16 cellular contexts compared by ENCODE assay signal in genomic region chr2:40095003-40095402, GRCh38.
A peak's percentile ranks its signal among the peaks of the same experiment; 100 is the strongest.
DNase-seq lines count a peak whose midpoint lies in the region; ATAC-seq, FAIRE-seq and TF ChIP-seq lines count a peak whose summit lies in the region.
"Had no signal": no experiment of that assay in that cellular context is flagged by ENCODE, and none has a peak within 500 bp of the region (broad histone marks: within the 10 kb centered on the region; RNA-seq: fewer than 3 reads in every experiment).

No MANE protein-coding gene starts in this region.

- no peak overlapping the region for H3K4ac ChIP-seq in mesendoderm (ENCODE audit: low read depth, low read length)

- peak overlapping the region; percentile 28 for H3K27ac Mint-ChIP-seq in astrocyte (ENCODE audit: unreplicated experiment)
- H3K27ac Mint-ChIP-seq: activated CD4-positive, alpha-beta memory T cell treated with anti-CD3 and anti-CD28 coated beads, Interleukin-2, amount 10 ng/mL, durations not matched to agents 7 days and 5 days; activated naive CD4-positive, alpha-beta T cell treated with anti-CD3 and anti-CD28 coated beads, Interleukin-2, amount 50 U/mL, for 72 hours had no signal

- intact Hi-C loops in right lobe of liver (cut with DNase I): no loop called here

- TF ChIP-seq POLR2A in right lobe of liver (IDR thresholded peaks at IDR 0.05): no peak

- no peak overlapping the region for H3K4me3 ChIP-seq in AG10803 (ENCODE audit: low read length)
- no peak overlapping the region for H3K4me3 ChIP-seq in astrocyte (ENCODE audit: insufficient read depth, low read depth, low read length)
- H3K4me3 ChIP-seq in mesendoderm (ENCODE audit: low read length): no peak overlapping the region
- H3K4me3 ChIP-seq in right lobe of liver: no peak overlapping the region
- H3K4me3 ChIP-seq: neural progenitor cell had no signal

- no CpG with 5 or more reads among the region's 3 CpGs for WGBS in mesendoderm (ENCODE audit: extremely low coverage, insufficient coverage, low lambda C conversion rate)
- WGBS in right lobe of liver (ENCODE audit: insufficient coverage, low coverage, low lambda C conversion rate, missing lambda C conversion rate): 44% methylated on average over 3 of the region's 3 CpGs

- H3K36me3 ChIP-seq in astrocyte (ENCODE audit: insufficient read depth, low read length) (no peaks in the 10 kb centered on the region), mesendoderm (ENCODE audit: control insufficient read depth, insufficient read depth, low read length) (no peaks in the 10 kb centered on the region), right lobe of liver (no peaks in the 10 kb centered on the region)
- H3K36me3 ChIP-seq: neural progenitor cell had no signal

- no peak overlapping the region for H4K5ac ChIP-seq in mesendoderm (ENCODE audit: low read length)

- H3K79me1 ChIP-seq in mesendoderm (ENCODE audit: low read length): no peaks in the 10 kb centered on the region

- H3K23ac ChIP-seq in mesendoderm (ENCODE audit: low read length): no peak overlapping the region

- H4K8ac ChIP-seq in mesendoderm (ENCODE audit: low read depth, low read length): no peak overlapping the region

- DNase-seq in AG10803 (ENCODE audit: low read depth) (peak; percentile 68), HCEC 1CT (peak; percentile 75), astrocyte (ENCODE audit: low read depth) (peak; percentile 84), kidney tubule cell (ENCODE audit: low spot score) (peak; percentile 26), NCI-H524 (lab: John Stamatoyannopoulos, UW) (no peak), mesendoderm (no peak), AML-193 (lab: John Stamatoyannopoulos, UW) (no peak), right lobe of liver (no peak)
- DNase-seq: activated CD4-positive, alpha-beta memory T cell treated with anti-CD3 and anti-CD28 coated beads, Interleukin-2, amount 10 ng/mL, durations not matched to agents 7 days and 5 days; Calu3; effector memory CD4-positive, alpha-beta T cell; NCI-H524 treated with DMSO at 0.1 percent for 48 hours; stimulated activated CD4-positive, alpha-beta T cell treated with anti-CD3 and anti-CD28 coated beads, Interleukin-1b, Interleukin-23, amount 100 ng/mL, for 48 hours; stimulated activated naive CD4-positive, alpha-beta T cell treated with Interleukin-2 at 50 U/mL for 16 hours had no signal

- no peak overlapping the region for H2BK5ac ChIP-seq in mesendoderm (ENCODE audit: low read length)

- no peak overlapping the region for H3K18ac ChIP-seq in mesendoderm (ENCODE audit: low read length)

- H3K4me1 ChIP-seq in astrocyte (ENCODE audit: insufficient read depth, low read length): peaks cover 41% of the 10 kb centered on the region
- H3K4me1 ChIP-seq in mesendoderm (ENCODE audit: control insufficient read depth, low read depth, low read length): no peaks in the 10 kb centered on the region
- no peaks in the 10 kb centered on the region for H3K4me1 ChIP-seq in right lobe of liver

- no peak overlapping the region for H2AFZ ChIP-seq in astrocyte (ENCODE audit: low read depth, low read length)
- H2AFZ ChIP-seq: neural progenitor cell had no signal

- H3K9ac ChIP-seq in astrocyte (ENCODE audit: low read length) (no peak overlapping the region), mesendoderm (ENCODE audit: low read length) (no peak overlapping the region)
- H3K9ac ChIP-seq: neural progenitor cell had no signal

- H3K27me3 Mint-ChIP-seq in astrocyte (ENCODE audit: low read depth, unreplicated experiment): no peaks in the 10 kb centered on the region
- H3K27me3 Mint-ChIP-seq: activated CD4-positive, alpha-beta memory T cell treated with anti-CD3 and anti-CD28 coated beads, Interleukin-2, amount 10 ng/mL, durations not matched to agents 7 days and 5 days had no signal

- peaks cover 50% of the 10 kb centered on the region for H3K4me1 Mint-ChIP-seq in astrocyte (ENCODE audit: low read depth, unreplicated experiment)
- H3K4me1 Mint-ChIP-seq: activated CD4-positive, alpha-beta memory T cell treated with anti-CD3 and anti-CD28 coated beads, Interleukin-2, amount 10 ng/mL, durations not matched to agents 7 days and 5 days had no signal

- no peak overlapping the region for H3K4me3 Mint-ChIP-seq in astrocyte (ENCODE audit: unreplicated experiment)
- H3K4me3 Mint-ChIP-seq: activated CD4-positive, alpha-beta memory T cell treated with anti-CD3 and anti-CD28 coated beads, Interleukin-2, amount 10 ng/mL, durations not matched to agents 7 days and 5 days; neural progenitor cell had no signal

- H3K27me3 ChIP-seq in astrocyte (ENCODE audit: insufficient read depth, low read length): no peaks in the 10 kb centered on the region
- no peaks in the 10 kb centered on the region for H3K27me3 ChIP-seq in mesendoderm (ENCODE audit: insufficient read depth, low read length, poor library complexity)
- H3K27me3 ChIP-seq in right lobe of liver: no peaks in the 10 kb centered on the region
- H3K27me3 ChIP-seq: neural progenitor cell had no signal

- H3K4me2 ChIP-seq in astrocyte (ENCODE audit: low read length) (no peak overlapping the region), mesendoderm (ENCODE audit: low read length) (no peak overlapping the region)
- H3K4me2 ChIP-seq: neural progenitor cell had no signal

- H2BK15ac ChIP-seq in mesendoderm (replicated peaks; ENCODE audit: low read depth): no peak overlapping the region

- no peak overlapping the region for H2BK120ac ChIP-seq in mesendoderm (ENCODE audit: low read depth, low read length)

- TF ChIP-seq CTCF in AG10803 (conservative IDR thresholded peaks at IDR 0.05; ENCODE audit: low read length): no peak
- TF ChIP-seq CTCF in astrocyte (IDR thresholded peaks at IDR 0.05; ENCODE audit: insufficient read depth, low read depth, low read length): no peak
- no peak for TF ChIP-seq CTCF in right lobe of liver (IDR thresholded peaks at IDR 0.05)

- H3K36me3 Mint-ChIP-seq in astrocyte (ENCODE audit: low read depth, unreplicated experiment): no peaks in the 10 kb centered on the region
- H3K36me3 Mint-ChIP-seq: activated naive CD4-positive, alpha-beta T cell treated with anti-CD3 and anti-CD28 coated beads, Interleukin-2, amount 50 U/mL, for 72 hours; neural progenitor cell had no signal

- H3K79me2 ChIP-seq in astrocyte (ENCODE audit: insufficient read depth, low read length) (no peaks in the 10 kb centered on the region), mesendoderm (ENCODE audit: control insufficient read depth, insufficient read depth, low read length) (no peaks in the 10 kb centered on the region)

- no peak overlapping the region for H2AK5ac ChIP-seq in mesendoderm (ENCODE audit: low read length)

- FAIRE-seq in astrocyte (lab: Jason Lieb, UNC): peak; percentile 65

- H4K20me1 ChIP-seq in astrocyte (ENCODE audit: insufficient read depth, low read length): no peaks in the 10 kb centered on the region

- H3K27ac ChIP-seq in astrocyte (ENCODE audit: low read depth, low read length) (peak overlapping the region; percentile 7), mesendoderm (ENCODE audit: low read depth, low read length) (no peak overlapping the region), right lobe of liver (no peak overlapping the region)
- H3K27ac ChIP-seq: neural progenitor cell had no signal

- no peaks in the 10 kb centered on the region for H3K9me3 ChIP-seq in astrocyte (ENCODE audit: insufficient read depth, low read depth, low read length)
- no peaks in the 10 kb centered on the region for H3K9me3 ChIP-seq in right lobe of liver

- ATAC-seq in right lobe of liver: no peak
- ATAC-seq: activated naive CD4-positive, alpha-beta T cell treated with anti-CD3 and anti-CD28 coated beads, Interleukin-2, amount 50 U/mL, for 72 hours had no signal

- no peaks in the 10 kb centered on the region for H3K9me3 Mint-ChIP-seq in astrocyte (ENCODE audit: unreplicated experiment)
- H3K9me3 Mint-ChIP-seq: activated CD4-positive, alpha-beta memory T cell treated with anti-CD3 and anti-CD28 coated beads, Interleukin-2, amount 10 ng/mL, durations not matched to agents 7 days and 5 days; activated naive CD4-positive, alpha-beta T cell treated with anti-CD3 and anti-CD28 coated beads, Interleukin-2, amount 50 U/mL, for 72 hours; neural progenitor cell had no signal

- H3K56ac ChIP-seq in mesendoderm (ENCODE audit: low read length): no peak overlapping the region

Comparison
In these comparisons a context has a peak if more than half of its experiments do, and no peak if none do; other contexts are left out.
1. DNase-seq: peak in AG10803 (single experiment), HCEC 1CT (single experiment), astrocyte (single experiment) and kidney tubule cell (single experiment); none in NCI-H524 (0 of 2), mesendoderm (single experiment), AML-193 (0 of 2) and right lobe of liver (0 of 3).